In genomic region chr6:13431059-13431656, GRCh38 we compare ENCODE assay signal across 13 cellular contexts. TPM values are rescaled to one million over a fixed set of nuclear protein-coding genes. Genes with fewer than 3 reads are reported as not detected.
DNase-seq lines count a peak whose midpoint lies in the region; ATAC-seq, FAIRE-seq and TF ChIP-seq lines count a peak whose summit lies in the region.
"Had no signal": no experiment of that assay in that cellular context is flagged by ENCODE, and none has a peak within 500 bp of the region (broad histone marks: within the 10 kb centered on the region; RNA-seq: fewer than 3 reads in every experiment).

No MANE protein-coding gene starts in this region.

- no peaks in the 10 kb centered on the region for H3K27me3 Mint-ChIP-seq in CD8-positive, alpha-beta T cell (ENCODE audit: low read depth)
- no peaks in the 10 kb centered on the region for H3K27me3 Mint-ChIP-seq in T-helper 17 cell
- no peaks in the 10 kb centered on the region for H3K27me3 Mint-ChIP-seq in Calu3 (ENCODE audit: unreplicated experiment)

- TF ChIP-seq RAD21 in K562 (CRISPR knock-in tag; conservative IDR thresholded peaks at IDR 0.05 in 1 of 2, IDR thresholded peaks at IDR 0.05 in 1 of 2) = no peak

- H3K9me3 ChIP-seq in CD8-positive, alpha-beta T cell (ENCODE audit: low read length) = no peaks in the 10 kb centered on the region
- H3K9me3 ChIP-seq in K562 (replicated peaks; ENCODE audit: control insufficient read depth, insufficient read depth, low read depth, low read length) (no peaks in the 10 kb centered on the region; the same call in 1 of the 2 replicates), T-helper 17 cell (ENCODE audit: control insufficient read depth, low read length, poor library complexity, severe bottlenecking) (no peaks in the 10 kb centered on the region)
- H3K9me3 ChIP-seq: MG63, SJCRH30, upper lobe of right lung had no signal

- H3K9me1 ChIP-seq in K562 (ENCODE audit: control insufficient read depth, insufficient read depth, low read length) = no peaks in the 10 kb centered on the region

- no peaks in the 10 kb centered on the region for H4K20me1 ChIP-seq in K562 (replicated peaks; ENCODE audit: control insufficient read depth, insufficient read depth, low read length)

- H3K27me3 ChIP-seq in CD8-positive, alpha-beta T cell (ENCODE audit: insufficient read depth, low read length) = no peaks in the 10 kb centered on the region
- no peaks in the 10 kb centered on the region for H3K27me3 ChIP-seq in K562 (ENCODE audit: control insufficient read depth in 2 of 2, insufficient read depth in 2 of 2, low read length in 2 of 2)
- H3K27me3 ChIP-seq: MG63, SJCRH30, upper lobe of right lung had no signal

- H3K4me3 Mint-ChIP-seq in CD8-positive, alpha-beta T cell = peak overlapping the region; percentile 55
- H3K4me3 Mint-ChIP-seq in T-helper 17 cell (no peak overlapping the region), Calu3 (ENCODE audit: low read depth, unreplicated experiment) (no peak overlapping the region)

- DNase-seq in CD8-positive, alpha-beta T cell = no peak
- DNase-seq in GM18507 (ENCODE audit: extremely low spot score, insufficient read length, low read depth) = no peak
- no peak for DNase-seq in K562 (ENCODE audit: extremely low read depth in 1 of 4, low spot score in 3 of 4)
- no peak for DNase-seq in T-helper 17 cell
- DNase-seq in Calu3 = no peak
- no peak for DNase-seq in activated effector memory CD4-positive, alpha-beta T cell treated with Interleukin-2 at 50 U/mL for 16 hours
- no peak for DNase-seq in mesenteric fat pad (ENCODE audit: low spot score)
- DNase-seq: AML-193, MG63, upper lobe of right lung had no signal

- peaks cover 80% of the 10 kb centered on the region for H3K4me1 Mint-ChIP-seq in CD8-positive, alpha-beta T cell (ENCODE audit: low read depth)
- H3K4me1 Mint-ChIP-seq in T-helper 17 cell (peaks cover 38% of the 10 kb centered on the region), Calu3 (ENCODE audit: low read depth, unreplicated experiment) (peaks cover 8% of the 10 kb centered on the region)

- H3K9me3 Mint-ChIP-seq in CD8-positive, alpha-beta T cell = no peaks in the 10 kb centered on the region
- no peaks in the 10 kb centered on the region for H3K9me3 Mint-ChIP-seq in Calu3 (ENCODE audit: low read depth, unreplicated experiment)

- H3K36me3 Mint-ChIP-seq in CD8-positive, alpha-beta T cell = no peaks in the 10 kb centered on the region
- H3K36me3 Mint-ChIP-seq in T-helper 17 cell (ENCODE audit: low read depth) (no peaks in the 10 kb centered on the region), Calu3 (ENCODE audit: insufficient read depth, unreplicated experiment) (no peaks in the 10 kb centered on the region)

- H3K79me2 ChIP-seq in K562 (ENCODE audit: control insufficient read depth, insufficient read depth, low read length) = no peaks in the 10 kb centered on the region

- ATAC-seq in CD8-positive, alpha-beta T cell = no peak
- ATAC-seq in HG03354 (IDR thresholded peaks at IDR 0.05; ENCODE audit: poor library complexity, severe bottlenecking, unreplicated experiment) = peak; percentile 25
- no peak for ATAC-seq in K562
- ATAC-seq in T-helper 17 cell = no peak
- ATAC-seq: upper lobe of right lung had no signal

- WGBS in K562 (ENCODE audit: insufficient coverage, low coverage, missing lambda C conversion rate) = 46% methylated on average over 6 of the region's 6 CpGs

- POLR2A ChIA-PET in CD8-positive, alpha-beta T cell (lab: Charles Lee) = interaction anchor here (0.8 to 1.2 kb wide), 2 partner anchors 23 to 56 kb away, joined by 3 to 6 read pairs; partner anchors contain the start of gene GFOD1
- POLR2A ChIA-PET in K562 (lab: Yijun Ruan, JAX) = interaction anchor here (0.6 to 1.1 kb wide), 4 partner anchors 9 to 102 kb away, joined by 3 to 4 read pairs (median 4); no protein-coding TSS in a partner anchor

- no peak overlapping the region for H3K4me3 ChIP-seq in CD8-positive, alpha-beta T cell (ENCODE audit: low read depth, low read length)
- no peak overlapping the region for H3K4me3 ChIP-seq in K562
- H3K4me3 ChIP-seq: MG63, SJCRH30, upper lobe of right lung had no signal

- no peak for TF ChIP-seq CTCF in CD8-positive, alpha-beta T cell (IDR thresholded peaks at IDR 0.05)
- TF ChIP-seq CTCF in K562 (IDR thresholded peaks at IDR 0.05 in 2 of 3, conservative IDR thresholded peaks at IDR 0.05 in 1 of 3; ENCODE audit: insufficient read depth in 2 of 3, low read depth in 1 of 3, low read length in 3 of 3) (no peak), Calu3 (IDR thresholded peaks at IDR 0.05; ENCODE audit: unreplicated experiment) (no peak)

- H3K27ac Mint-ChIP-seq in CD8-positive, alpha-beta T cell = peak overlapping the region; percentile 75
- H3K27ac Mint-ChIP-seq in T-helper 17 cell (no peak overlapping the region), Calu3 (ENCODE audit: unreplicated experiment) (no peak overlapping the region)

- CTCF ChIA-PET in CD8-positive, alpha-beta T cell (lab: Charles Lee) = interaction anchor here (0.7 to 1.4 kb wide), 2 partner anchors 13 to 23 kb away, joined by 3 read pairs; no protein-coding TSS in a partner anchor
- CTCF ChIA-PET in K562 (lab: Yijun Ruan, JAX; ENCODE audit: low intra/inter-chr PET ratio) = interaction anchor here (0.7 kb wide), 1 partner anchor 142 kb away, joined by 3 read pairs; no protein-coding TSS in a partner anchor
- CTCF ChIA-PET in Calu3 (lab: Charles Lee) = no interaction called here

- no TSS peak for BruUV-seq in K562 (replicated peaks; lab: Mats Ljungman, UMichigan)
- no TSS peak for BruUV-seq in Calu3 (replicated peaks; lab: Mats Ljungman, UMichigan)

- no peaks in the 10 kb centered on the region for H3K36me3 ChIP-seq in CD8-positive, alpha-beta T cell (ENCODE audit: insufficient read depth, low read length)
- H3K36me3 ChIP-seq in K562 (ENCODE audit: control insufficient read depth, insufficient read depth, low read length) = no peaks in the 10 kb centered on the region
- H3K36me3 ChIP-seq: MG63, SJCRH30, upper lobe of right lung had no signal

- no peak for TF ChIP-seq EP300 in K562 (IDR thresholded peaks at IDR 0.05; ENCODE audit: low read length)

- no peak overlapping the region for H3K4me2 ChIP-seq in K562 (ENCODE audit: insufficient read depth, low read length)

- no peak for TF ChIP-seq POLR2A in K562 (conservative IDR thresholded peaks at IDR 0.05)

- H3K4me1 ChIP-seq in CD8-positive, alpha-beta T cell (ENCODE audit: insufficient read depth, low read length) = peaks cover 48% of the 10 kb centered on the region
- peaks cover 3 to 15% of the 10 kb centered on the region in 2 experiments; a peak in 3 of 5 replicates for H3K4me1 ChIP-seq in K562 (replicated peaks in 1 of 2; ENCODE audit: control insufficient read depth in 2 of 2, insufficient read depth in 2 of 2, low read length in 2 of 2)
- H3K4me1 ChIP-seq: SJCRH30 had no signal

- H2AFZ ChIP-seq in K562 (ENCODE audit: low read depth, low read length) = no peak overlapping the region

- peak; percentile 78 for FAIRE-seq in GM18507 (lab: Jason Lieb, UNC)
- FAIRE-seq in K562 (lab: Jason Lieb, UNC) = no peak

- intact Hi-C loops in CD8-positive, alpha-beta T cell (cut with DNase I, micrococcal nuclease) = no loop called here
- intact Hi-C loops in K562 (cut with micrococcal nuclease) = no loop called here
- intact Hi-C loops in Calu3 (cut with micrococcal nuclease; ENCODE audit: unreplicated experiment) = no loop called here

- no peak overlapping the region for H3K27ac ChIP-seq in CD8-positive, alpha-beta T cell (ENCODE audit: low read depth, low read length)
- no peak overlapping the region for H3K27ac ChIP-seq in K562 (ENCODE audit: extremely low read depth, low read depth, low read length)
- H3K27ac ChIP-seq: epithelial cell of prostate, SJCRH30, upper lobe of right lung had no signal

- in situ Hi-C loops in K562 (cut with MboI) = no loop called here

- no peak overlapping the region for H3K9ac ChIP-seq in K562 (ENCODE audit: insufficient read depth in 1 of 2, low read depth in 2 of 2, low read length in 2 of 2)

TF ChIP-seq in K562, 482 proteins besides CTCF, POLR2A, EP300 and RAD21:
- TF ChIP-seq BDP1 (IDR thresholded peaks at IDR 0.05; ENCODE audit: insufficient read depth, insufficient read length) (no peak), RB1 (IDR thresholded peaks at IDR 0.05; ENCODE audit: low read depth) (no peak), MCM3 (IDR thresholded peaks at IDR 0.05) (no peak), BCOR (IDR thresholded peaks at IDR 0.05) (peak; percentile 72; the same call in 1 of the 2 replicates), CHD4 (IDR thresholded peaks at IDR 0.05; ENCODE audit: insufficient read depth, insufficient replicate concordance, low read depth, low read length, poor library complexity, severe bottlenecking) (peak; percentile 80), ESRRA (IDR thresholded peaks at IDR 0.05; ENCODE audit: borderline replicate concordance, low read depth) (peak; percentile 63), RBM25 (IDR thresholded peaks at IDR 0.05; ENCODE audit: low read depth, low read length, severe bottlenecking) (peak; percentile 90), ADNP (tag; IDR thresholded peaks at IDR 0.05) (0 out of 2 replicates have a peak, but pooled peaks have one; percentile 28)

RNA-seq across cellular contexts. Expression of gene GFOD1, which starts 56.2 kb away (rescaled TPM):
- 1 to 10 TPM; 5.6 to 7.6 TPM for total RNA-seq in CD8-positive, alpha-beta T cell
- 13.1 and 17.7 TPM in 2 replicates for total RNA-seq in K562 (2011; cell fraction: chromatin; rRNA removed; ENCODE audit: low replicate concordance)
- total RNA-seq in K562 (2011; cell fraction: nucleolus; rRNA removed) = 8.6 and 9.2 TPM in 2 replicates
- total RNA-seq in K562 (2011; cell fraction: nucleoplasm; rRNA removed) = 12.8 and 23.1 TPM in 2 replicates
- total RNA-seq in K562 (2014; rRNA removed) (8.3 and 10.3 TPM in 2 replicates), K562 (2014; rRNA removed; fragmentation: Illumina TruSeq; extraction: Trizol) (10.8 and 11.0 TPM in 2 replicates), K562 (2015; rRNA removed; fragmentation: Illumina TruSeq; extraction: Trizol) (10.5 and 10.8 TPM in 2 replicates), K562 (2021) (10.3 and 12.0 TPM in 2 replicates), T-helper 17 cell (1 to 10 TPM; 1.4 to 3.1 TPM), Calu3 (2022) (8.7 and 9.5 TPM in 2 replicates), mesenteric fat pad (25.9 TPM)
- polyA plus RNA-seq in K562 (2011; rRNA removed) (3.6 and 3.8 TPM in 2 replicates), K562 (2014; fragmentation: Illumina TruSeq; extraction: Trizol) (7.4 and 8.0 TPM in 2 replicates), K562 (2014; fragmentation: Nextera tagmentation; extraction: Ambion mirVana) (1 to 10 TPM; 5.4 to 5.9 TPM), K562 (2014; rRNA removed) (7.0 and 8.2 TPM in 2 replicates)
- 3.0 and 4.7 TPM in 2 replicates for polyA plus RNA-seq in K562 (2011; cell fraction: cytosol; rRNA removed)
- polyA plus RNA-seq in K562 (2011; cell fraction: nucleus; rRNA removed) = 3.3 and 5.0 TPM in 2 replicates
- 3.6 and 6.6 TPM in 2 replicates for polyA plus RNA-seq in K562 (2012)
- 7.9 and 8.5 TPM in 2 replicates for polyA minus RNA-seq in K562 (2011; rRNA and poly(A)+ RNA removed)
- polyA minus RNA-seq in K562 (2011; cell fraction: cytosol; rRNA and poly(A)+ RNA removed) = 3.9 and 7.1 TPM in 2 replicates
- 8.1 and 9.6 TPM in 2 replicates for polyA minus RNA-seq in K562 (2011; cell fraction: nucleus; rRNA and poly(A)+ RNA removed)
